17 cellular contexts compared by ENCODE assay signal in the genomic region with DNA sequence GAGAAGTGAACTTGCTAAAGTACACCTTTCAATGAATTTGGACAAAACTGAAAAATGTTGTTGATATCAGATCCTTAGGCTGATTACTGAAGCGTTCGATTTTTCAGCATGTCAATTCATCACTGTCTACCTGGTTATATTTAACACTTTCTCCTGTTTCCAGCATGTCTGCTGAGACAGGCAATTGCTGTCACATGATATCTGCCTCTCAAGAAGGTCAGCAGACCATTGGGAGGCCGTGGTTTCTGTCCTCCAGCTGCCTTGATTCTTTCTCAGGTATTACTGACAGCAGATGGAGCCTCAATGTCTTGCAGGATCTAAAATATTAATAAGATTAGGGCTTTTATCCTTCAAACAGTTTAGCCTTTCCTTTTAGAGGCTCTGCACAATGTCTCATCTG.
A peak's percentile ranks its signal among the peaks of the same experiment; 100 is the strongest.
DNase-seq lines count a peak whose midpoint lies in the region; ATAC-seq and TF ChIP-seq lines count a peak whose summit lies in the region.
"Had no signal": no experiment of that assay in that cellular context is flagged by ENCODE, and none has a peak within 500 bp of the region (broad histone marks: within the 10 kb centered on the region; RNA-seq: fewer than 3 reads in every experiment).

No MANE protein-coding gene starts in this region.

- peak overlapping the region; percentile 31 for H3K27ac Mint-ChIP-seq in mesothelial cell of epicardium
- no peak overlapping the region for H3K27ac Mint-ChIP-seq in HFFc6

- H3K4me3 ChIP-seq in HEK293 (ENCODE audit: low read depth, low read length) (no peak overlapping the region), body of pancreas (no peak overlapping the region)
- H3K4me3 ChIP-seq: SJCRH30 had no signal

- no peak overlapping the region for H3K27ac ChIP-seq in HEK293 (ENCODE audit: extremely low read depth, low read depth, low read length)
- no peak overlapping the region for H3K27ac ChIP-seq in body of pancreas
- H3K27ac ChIP-seq: C4-2B, SJCRH30 had no signal

- TF ChIP-seq CTCF in HEK293 (tag by site-specific recombination; IDR thresholded peaks at IDR 0.05) (no peak), mesothelial cell of epicardium (IDR thresholded peaks at IDR 0.05; ENCODE audit: unreplicated experiment) (no peak), HFFc6 (IDR thresholded peaks at IDR 0.05) (no peak), body of pancreas (IDR thresholded peaks at IDR 0.05) (no peak)

- H3K27me3 ChIP-seq in body of pancreas: no peaks in the 10 kb centered on the region
- H3K27me3 ChIP-seq: SJCRH30 had no signal

- WGBS in body of pancreas, 2 donors: 67 to 86% methylated on average over 3 of the region's 3 CpGs

- DNase-seq in NCI-H2196 (lab: John Stamatoyannopoulos, UW; ENCODE audit: unreplicated experiment): peak; percentile 46
- peak; percentile 99 for DNase-seq in NCI-H82 (lab: John Stamatoyannopoulos, UW)
- DNase-seq in mesothelial cell of epicardium (ENCODE audit: low spot score in 2 of 2, unreplicated experiment in 2 of 2): no peak
- no peak for DNase-seq in HFFc6
- no peak for DNase-seq in body of pancreas
- DNase-seq: COR-L47, DMS53, Kasumi-1, NCI-H1105 treated with DMSO at 0.1 percent for 48 hours, NCI-H1930, NCI-H446 treated with DMSO at 0.1 percent for 48 hours, OCI-M1, SJCRH30, T-helper 2 cell had no signal

- peaks cover 24% of the 10 kb centered on the region for H3K36me3 Mint-ChIP-seq in mesothelial cell of epicardium
- H3K36me3 Mint-ChIP-seq in HFFc6 (ENCODE audit: low read depth): no peaks in the 10 kb centered on the region

- H3K4me1 ChIP-seq in HEK293 (ENCODE audit: control insufficient read depth, insufficient read depth, low read length): no peaks in the 10 kb centered on the region; the same call in 1 of the 2 replicates
- H3K4me1 ChIP-seq in body of pancreas: no peaks in the 10 kb centered on the region
- H3K4me1 ChIP-seq: SJCRH30 had no signal

- H3K4me1 Mint-ChIP-seq in mesothelial cell of epicardium (peaks cover 44% of the 10 kb centered on the region), HFFc6 (ENCODE audit: low read depth) (no peaks in the 10 kb centered on the region)

- H3K4me3 Mint-ChIP-seq in mesothelial cell of epicardium (no peak overlapping the region), HFFc6 (no peak overlapping the region)

- intact Hi-C loops in body of pancreas (cut with DNase I): no loop called here

- TF ChIP-seq POLR2A in body of pancreas (IDR thresholded peaks at IDR 0.05): no peak

- H3K9me3 ChIP-seq in HEK293 (ENCODE audit: control insufficient read depth, insufficient read depth, low read depth, low read length): no peaks in the 10 kb centered on the region
- H3K9me3 ChIP-seq in body of pancreas: no peaks in the 10 kb centered on the region
- H3K9me3 ChIP-seq: SJCRH30 had no signal

- no peaks in the 10 kb centered on the region for H3K9me3 Mint-ChIP-seq in mesothelial cell of epicardium
- peaks cover 8% of the 10 kb centered on the region for H3K9me3 Mint-ChIP-seq in HFFc6

- ATAC-seq in body of pancreas (no peak), HG03571 (IDR thresholded peaks at IDR 0.05; ENCODE audit: unreplicated experiment) (no peak)

- CTCF ChIA-PET in HEK293 (lab: Yijun Ruan, JAX): no interaction called here

- no peaks in the 10 kb centered on the region for H3K27me3 Mint-ChIP-seq in mesothelial cell of epicardium (ENCODE audit: low read depth)
- peaks cover 2% of the 10 kb centered on the region; the same call in 1 of the 2 replicates for H3K27me3 Mint-ChIP-seq in HFFc6 (ENCODE audit: insufficient read depth)

- POLR2A ChIA-PET in HEK293 (lab: Yijun Ruan, JAX): no interaction called here

- no peaks in the 10 kb centered on the region for H3K36me3 ChIP-seq in HEK293 (ENCODE audit: control insufficient read depth in 2 of 2, insufficient read depth in 1 of 2, low read length in 2 of 2)
- no peaks in the 10 kb centered on the region for H3K36me3 ChIP-seq in body of pancreas (replicated peaks in 1 of 2; ENCODE audit: insufficient read depth in 1 of 2, low read depth in 2 of 2)
- H3K36me3 ChIP-seq: SJCRH30 had no signal

TF ChIP-seq in HEK293, 187 proteins besides CTCF, POLR2A, EP300 and RAD21:
- no peak for TF ChIP-seq ZNF350 (tag by site-specific recombination; IDR thresholded peaks at IDR 0.05)
- TF ChIP-seq TRIM28 (IDR thresholded peaks at IDR 0.05; ENCODE audit: borderline replicate concordance, low read length): 0 out of 2 replicates have a peak, but pooled peaks have one; percentile 26

Comparison
In these comparisons a context has a peak if more than half of its experiments do, and no peak if none do; other contexts are left out.
1. DNase-seq: peak in NCI-H2196 (single experiment) and NCI-H82 (single experiment); none in mesothelial cell of epicardium (0 of 2), HFFc6 (single experiment) and body of pancreas (0 of 4).